Comparison of ENCODE assay signal across 1 cellular context in genomic region chr1:65483993-65484754, GRCh38.
TF ChIP-seq lines count a peak whose summit lies in the region.

No MANE protein-coding gene starts in this region.

TF ChIP-seq in HepG2, 621 proteins besides CTCF, POLR2A, EP300 and RAD21 (continued from another document and continues in another):
- TF ChIP-seq ZGPAT (CRISPR knock-in tag; IDR thresholded peaks at IDR 0.05) (peak; percentile 70; the same call in 1 of the 2 replicates), ZNF598 (CRISPR knock-in tag; IDR thresholded peaks at IDR 0.05; ENCODE audit: borderline replicate concordance) (no peak), ZNF713 (CRISPR knock-in tag; IDR thresholded peaks at IDR 0.05) (no peak), ATAD3A (CRISPR knock-in tag; IDR thresholded peaks at IDR 0.05) (no peak), ZNF737 (CRISPR knock-in tag; IDR thresholded peaks at IDR 0.05; ENCODE audit: borderline replicate concordance) (no peak), MIER2 (CRISPR knock-in tag; IDR thresholded peaks at IDR 0.05) (no peak), RAD51 (IDR thresholded peaks at IDR 0.05; ENCODE audit: borderline replicate concordance) (no peak), GATA4 (IDR thresholded peaks at IDR 0.05; ENCODE audit: borderline replicate concordance, low read depth) (peak; percentile 79; the same call in 1 of the 2 replicates), ZNF816 (CRISPR knock-in tag; IDR thresholded peaks at IDR 0.05; ENCODE audit: borderline replicate concordance) (0 out of 2 replicates have a peak, but pooled peaks have one; percentile 53), PLRG1 (conservative IDR thresholded peaks at IDR 0.05) (no peak), ZNF710 (CRISPR knock-in tag; IDR thresholded peaks at IDR 0.05; ENCODE audit: borderline replicate concordance) (peak; percentile 51; the same call in 1 of the 2 replicates), ZNF720 (CRISPR knock-in tag; IDR thresholded peaks at IDR 0.05) (no peak), BCL6 (CRISPR knock-in tag; IDR thresholded peaks at IDR 0.05) (peak; percentile 76), ZKSCAN8 (CRISPR knock-in tag; IDR thresholded peaks at IDR 0.05; ENCODE audit: borderline replicate concordance) (0 out of 2 replicates have a peak, but pooled peaks have one; percentile 14), SP140L (CRISPR knock-in tag; IDR thresholded peaks at IDR 0.05; ENCODE audit: borderline replicate concordance) (no peak), SMYD3 (CRISPR knock-in tag; IDR thresholded peaks at IDR 0.05) (no peak), BRF2 (CRISPR knock-in tag; IDR thresholded peaks at IDR 0.05) (no peak), ISL2 (CRISPR knock-in tag; IDR thresholded peaks at IDR 0.05) (peak; percentile 81; the same call in 1 of the 2 replicates), ZNF451 (CRISPR knock-in tag; IDR thresholded peaks at IDR 0.05) (no peak), ATM (IDR thresholded peaks at IDR 0.05; ENCODE audit: borderline replicate concordance) (no peak), ZMAT5 (CRISPR knock-in tag; IDR thresholded peaks at IDR 0.05; ENCODE audit: borderline replicate concordance, low read depth) (no peak), ZNF660 (CRISPR knock-in tag; IDR thresholded peaks at IDR 0.05; ENCODE audit: borderline replicate concordance, low read depth) (no peak), ZNF766 (CRISPR knock-in tag; IDR thresholded peaks at IDR 0.05; ENCODE audit: borderline replicate concordance) (no peak), ZSCAN5A (CRISPR knock-in tag; IDR thresholded peaks at IDR 0.05; ENCODE audit: borderline replicate concordance) (no peak), FOXK1 (CRISPR knock-in tag; IDR thresholded peaks at IDR 0.05; ENCODE audit: borderline replicate concordance, low read depth) (peak; percentile 66; the same call in 1 of the 2 replicates), ZNF773 (CRISPR knock-in tag; IDR thresholded peaks at IDR 0.05; ENCODE audit: borderline replicate concordance) (no peak), PTBP1 (IDR thresholded peaks at IDR 0.05; ENCODE audit: low read depth, low read length, poor library complexity, severe bottlenecking) (no peak), ARHGAP35 (CRISPR knock-in tag; IDR thresholded peaks at IDR 0.05; ENCODE audit: borderline replicate concordance) (no peak), ZNF614 (CRISPR knock-in tag; IDR thresholded peaks at IDR 0.05; ENCODE audit: borderline replicate concordance) (peak; percentile 27; the same call in 1 of the 2 replicates), ZIK1 (CRISPR knock-in tag; IDR thresholded peaks at IDR 0.05; ENCODE audit: borderline replicate concordance, low read depth) (no peak), NCOA2 (CRISPR knock-in tag; IDR thresholded peaks at IDR 0.05) (peak; percentile 86), TEAD3 (CRISPR knock-in tag; optimal IDR thresholded peaks at IDR 0.05; ENCODE audit: borderline replicate concordance) (peak; percentile 54), ATF3 (CRISPR knock-in tag; IDR thresholded peaks at IDR 0.05) (no peak), MIXL1 (CRISPR knock-in tag; IDR thresholded peaks at IDR 0.05) (peak; percentile 89), KDM6A (CRISPR knock-in tag; IDR thresholded peaks at IDR 0.05; ENCODE audit: low read depth) (peak; percentile 61; the same call in 1 of the 2 replicates), TCF7 (IDR thresholded peaks at IDR 0.05; ENCODE audit: low read depth) (peak; percentile 91), ZNF12 (CRISPR knock-in tag; IDR thresholded peaks at IDR 0.05) (no peak), PHF5A (CRISPR knock-in tag; IDR thresholded peaks at IDR 0.05; ENCODE audit: low read depth, unreplicated experiment) (no peak), ZMYM3 (CRISPR knock-in tag; IDR thresholded peaks at IDR 0.05) (peak; percentile 63; the same call in 1 of the 2 replicates), HOXA5 (CRISPR knock-in tag; IDR thresholded peaks at IDR 0.05) (no peak), ATF7-NPFF (CRISPR knock-in tag; IDR thresholded peaks at IDR 0.05; ENCODE audit: low read depth) (no peak), TBX2 (CRISPR knock-in tag; IDR thresholded peaks at IDR 0.05; ENCODE audit: borderline replicate concordance) (peak; percentile 83), ZNF33A (CRISPR knock-in tag; IDR thresholded peaks at IDR 0.05; ENCODE audit: borderline replicate concordance) (no peak), CC2D1A (CRISPR knock-in tag; IDR thresholded peaks at IDR 0.05) (no peak), ZNF331 (CRISPR knock-in tag; IDR thresholded peaks at IDR 0.05) (peak; percentile 49; the same call in 1 of the 2 replicates), ZFP62 (CRISPR knock-in tag; IDR thresholded peaks at IDR 0.05) (no peak), MIER3 (CRISPR knock-in tag; IDR thresholded peaks at IDR 0.05; ENCODE audit: borderline replicate concordance) (peak; percentile 54; the same call in 1 of the 2 replicates), ZNF547 (CRISPR knock-in tag; IDR thresholded peaks at IDR 0.05) (no peak), MAFK (conservative IDR thresholded peaks at IDR 0.05 in 1 of 2, IDR thresholded peaks at IDR 0.05 in 1 of 2; ENCODE audit: low read length in 2 of 2) (no peak), ERF (CRISPR knock-in tag; IDR thresholded peaks at IDR 0.05) (peak; percentile 42; the same call in 1 of the 2 replicates), ZKSCAN1 (IDR thresholded peaks at IDR 0.05; ENCODE audit: low read length) (peak; percentile 97), SALL1 (CRISPR knock-in tag; IDR thresholded peaks at IDR 0.05) (peak; percentile 51; the same call in 1 of the 2 replicates), RBM39 (IDR thresholded peaks at IDR 0.05; ENCODE audit: low read depth, low read length, poor library complexity, severe bottlenecking) (no peak), NONO (IDR thresholded peaks at IDR 0.05) (no peak), NONO (CRISPR knock-in tag; conservative IDR thresholded peaks at IDR 0.05) (no peak), THYN1 (CRISPR knock-in tag; IDR thresholded peaks at IDR 0.05; ENCODE audit: borderline replicate concordance, low read depth) (no peak), TRAFD1 (CRISPR knock-in tag; IDR thresholded peaks at IDR 0.05; ENCODE audit: borderline replicate concordance) (no peak), ZNF496 (CRISPR knock-in tag; IDR thresholded peaks at IDR 0.05; ENCODE audit: insufficient replicate concordance) (no peak), SOX13 (IDR thresholded peaks at IDR 0.05) (peak; percentile 70; the same call in 1 of the 2 replicates), SOX13 (CRISPR knock-in tag; conservative IDR thresholded peaks at IDR 0.05 in 1 of 2, IDR thresholded peaks at IDR 0.05 in 1 of 2) (peak in 1 of 2 experiments; percentile 98; a peak in 2 of 4 replicates), HOMEZ (CRISPR knock-in tag; IDR thresholded peaks at IDR 0.05; ENCODE audit: low read depth) (peak; percentile 89; the same call in 1 of the 2 replicates), ZNF780A (CRISPR knock-in tag; IDR thresholded peaks at IDR 0.05) (no peak), MBD4 (IDR thresholded peaks at IDR 0.05; ENCODE audit: borderline replicate concordance, low read length) (no peak; the same call in 1 of the 2 replicates), HBP1 (CRISPR knock-in tag; IDR thresholded peaks at IDR 0.05; ENCODE audit: low read depth) (no peak), KDM5B (CRISPR knock-in tag; IDR thresholded peaks at IDR 0.05; ENCODE audit: borderline replicate concordance) (no peak), ZBTB20 (CRISPR knock-in tag; IDR thresholded peaks at IDR 0.05; ENCODE audit: borderline replicate concordance, low read depth) (peak; percentile 54; the same call in 1 of the 2 replicates), ZNF577 (CRISPR knock-in tag; IDR thresholded peaks at IDR 0.05; ENCODE audit: borderline replicate concordance, low read depth) (no peak)
